In genomic region chr12:99824900-99825562, GRCh38 we compare ENCODE assay signal across 16 cellular contexts.
DNase-seq lines count a peak whose midpoint lies in the region; ATAC-seq and TF ChIP-seq lines count a peak whose summit lies in the region.
"Had no signal": no experiment of that assay in that cellular context is flagged by ENCODE, and none has a peak within 500 bp of the region (broad histone marks: within the 10 kb centered on the region; RNA-seq: fewer than 3 reads in every experiment).

No MANE protein-coding gene starts in this region.

- no peaks in the 10 kb centered on the region for H3K36me3 ChIP-seq in esophagus muscularis mucosa
- no peaks in the 10 kb centered on the region for H3K36me3 ChIP-seq in skeletal muscle tissue (ENCODE audit: control insufficient read depth in 3 of 3, insufficient read depth in 3 of 3, low read length in 3 of 3)

- peaks cover 0 to 21% (median 2%) of the 10 kb centered on the region in 4 donors for H3K4me1 ChIP-seq in esophagus muscularis mucosa
- H3K4me1 ChIP-seq in skeletal muscle tissue (ENCODE audit: control insufficient read depth in 3 of 3, insufficient read depth in 3 of 3, low read length in 3 of 3): no peaks in the 10 kb centered on the region
- H3K4me1 ChIP-seq: testis had no signal

- peak overlapping the region in 2 of 4 donors; percentile 10 to 44 for H3K27ac ChIP-seq in esophagus muscularis mucosa (replicated peaks in 1 of 4)
- peak overlapping the region; percentile 3 for H3K27ac ChIP-seq in skeletal muscle tissue (ENCODE audit: low read depth, low read length)
- H3K27ac ChIP-seq: epithelial cell of prostate, testis had no signal

- H3K4me3 ChIP-seq in esophagus muscularis mucosa (peak overlapping the region in 3 of 4 donors; percentile 27 to 36 (median 28)), skeletal muscle tissue (ENCODE audit: low read length in 3 of 3) (peak overlapping the region; percentile 40 to 64 (median 52))
- H3K4me3 ChIP-seq: testis had no signal

- 47% methylated on average over 8 of the region's 8 CpGs for WGBS in esophagus muscularis mucosa

- intact Hi-C loops in esophagus muscularis mucosa (cut with DNase I): no loop called here

- DNase-seq in NCI-H1105 treated with DMSO at 0.1 percent for 48 hours (lab: John Stamatoyannopoulos, UW) (peak; percentile 79), NCI-H2171 (lab: John Stamatoyannopoulos, UW) (peak; percentile 95), esophagus muscularis mucosa (ENCODE audit: extremely low spot score) (no peak)
- DNase-seq: activated CD4-positive, alpha-beta T cell treated with anti-CD3 and anti-CD28 coated beads, Interleukin-2, amount 50 U/mL, for 48 hours; activated naive CD4-positive, alpha-beta T cell treated with anti-CD3 and anti-CD28 coated beads, Interleukin-2, amount 50 U/mL, for 16 hours; activated T-cell treated with anti-CD3 and anti-CD28 coated beads, Interleukin-2, amount 50 U/mL, for 1 hour; GF-D8; left ventricle myocardium superior; small intestine; T-helper 1 cell; testis had no signal

- no peak for TF ChIP-seq POLR2A in esophagus muscularis mucosa (IDR thresholded peaks at IDR 0.05; ENCODE audit: low read depth)

- TF ChIP-seq CTCF in esophagus muscularis mucosa (IDR thresholded peaks at IDR 0.05): no peak

- H3K9me3 ChIP-seq in esophagus muscularis mucosa (no peaks in the 10 kb centered on the region), skeletal muscle tissue (ENCODE audit: control insufficient read depth in 3 of 3, low read length in 3 of 3) (no peaks in the 10 kb centered on the region)
- H3K9me3 ChIP-seq: testis had no signal

- H3K27me3 ChIP-seq in esophagus muscularis mucosa: no peaks in the 10 kb centered on the region
- no peaks in the 10 kb centered on the region for H3K27me3 ChIP-seq in skeletal muscle tissue (ENCODE audit: control insufficient read depth in 3 of 3, insufficient read depth in 3 of 3, low read length in 3 of 3)
- H3K27me3 ChIP-seq: testis had no signal

- no peak for ATAC-seq in GM18909 (IDR thresholded peaks at IDR 0.05; ENCODE audit: poor library complexity, unreplicated experiment)
- no peak for ATAC-seq in GM18873 (IDR thresholded peaks at IDR 0.05; ENCODE audit: low FRiP score, unreplicated experiment)
- ATAC-seq in HG02678 (IDR thresholded peaks at IDR 0.05; ENCODE audit: unreplicated experiment): no peak
- ATAC-seq: left ventricle myocardium superior had no signal

- TF ChIP-seq EP300 in esophagus muscularis mucosa (IDR thresholded peaks at IDR 0.05): no peak

- H3K9ac ChIP-seq in skeletal muscle tissue (ENCODE audit: low read depth in 1 of 3, low read length in 3 of 3): peak overlapping the region; percentile 47 to 81 (median 60)
